In genomic region chr2:113692698-113693428, GRCh38 we compare ENCODE assay signal across 1 cellular context.
TF ChIP-seq lines count a peak whose summit lies in the region.

No MANE protein-coding gene starts in this region.

TF ChIP-seq in GM23338, 12 proteins besides CTCF, POLR2A, EP300 and RAD21 (continued from another document):
- TF ChIP-seq REST (IDR thresholded peaks at IDR 0.05; ENCODE audit: unreplicated experiment) (no peak), NANOG (IDR thresholded peaks at IDR 0.05; ENCODE audit: borderline replicate concordance) (no peak), EZH2 (IDR thresholded peaks at IDR 0.05; ENCODE audit: low read depth, unreplicated experiment) (no peak)
